In genomic region chr2:64128943-64129391, GRCh38 we compare ENCODE assay signal across 15 cellular contexts. TPM values are rescaled to one million over a fixed set of nuclear protein-coding genes. Genes with fewer than 3 reads are reported as not detected.
DNase-seq lines count a peak whose midpoint lies in the region; ATAC-seq, FAIRE-seq and TF ChIP-seq lines count a peak whose summit lies in the region.
"Had no signal": no experiment of that assay in that cellular context is flagged by ENCODE, and none has a peak within 500 bp of the region (broad histone marks: within the 10 kb centered on the region; RNA-seq: fewer than 3 reads in every experiment).

No MANE protein-coding gene starts in this region.

- peak; percentile 53 for FAIRE-seq in islet of Langerhans (lab: Jason Lieb, UNC)
- FAIRE-seq: endothelial cell of umbilical vein had no signal

- H3K27me3 ChIP-seq in CD4-positive, alpha-beta T cell (ENCODE audit: control insufficient read depth, insufficient read depth, low read length): no peaks in the 10 kb centered on the region
- H3K27me3 ChIP-seq: ovary, vagina had no signal

- peak overlapping the region; percentile 42 for H3K4me3 Mint-ChIP-seq in activated naive CD8-positive, alpha-beta T cell treated with anti-CD3 and anti-CD28 coated beads for 36 hours
- H3K4me3 Mint-ChIP-seq in CD4-positive, alpha-beta T cell: no peak overlapping the region

- H3K27ac Mint-ChIP-seq in activated naive CD8-positive, alpha-beta T cell treated with anti-CD3 and anti-CD28 coated beads for 36 hours: peak overlapping the region; percentile 85
- no peak overlapping the region for H3K27ac Mint-ChIP-seq in CD4-positive, alpha-beta T cell

- ATAC-seq in CD4-positive, alpha-beta T cell (ENCODE audit: poor library complexity): no peak
- no peak for ATAC-seq in GM19023 (IDR thresholded peaks at IDR 0.05; ENCODE audit: unreplicated experiment)

- H3K4me1 Mint-ChIP-seq in activated naive CD8-positive, alpha-beta T cell treated with anti-CD3 and anti-CD28 coated beads for 36 hours: peaks cover 68% of the 10 kb centered on the region
- H3K4me1 Mint-ChIP-seq in CD4-positive, alpha-beta T cell (ENCODE audit: low read depth): peaks cover 76% of the 10 kb centered on the region

- peaks cover 3% of the 10 kb centered on the region for H3K9me3 Mint-ChIP-seq in activated naive CD8-positive, alpha-beta T cell treated with anti-CD3 and anti-CD28 coated beads for 36 hours
- no peaks in the 10 kb centered on the region for H3K9me3 Mint-ChIP-seq in CD4-positive, alpha-beta T cell

- H3K27ac ChIP-seq in CD4-positive, alpha-beta T cell (ENCODE audit: low read depth, low read length): no peak overlapping the region
- H3K27ac ChIP-seq: HL-60, ovary, vagina had no signal

- DNase-seq in CD1c-positive myeloid dendritic cell (ENCODE audit: extremely low spot score) (peak; percentile 63), GM10248 (ENCODE audit: extremely low spot score) (peak; percentile 22), NCI-H187 treated with DMSO at 0.1 percent for 48 hours (lab: John Stamatoyannopoulos, UW) (no peak), NCI-H69 (lab: John Stamatoyannopoulos, UW) (no peak)
- no peak for DNase-seq in activated naive CD8-positive, alpha-beta T cell treated with anti-CD3 and anti-CD28 coated beads for 36 hours
- no peak for DNase-seq in CD4-positive, alpha-beta T cell
- DNase-seq: NCI-H1417 treated with DMSO at 0.1 percent for 48 hours; NCI-H226; ovary; stimulated activated naive CD4-positive, alpha-beta T cell treated with Interleukin-2 at 50 U/mL for 16 hours had no signal

- CTCF ChIA-PET in GM10248 (lab: Yijun Ruan, JAX): no interaction called here
- CTCF ChIA-PET in CD4-positive, alpha-beta T cell (lab: Charles Lee): no interaction called here

- intact Hi-C loops in CD4-positive, alpha-beta T cell (cut with DNase I, micrococcal nuclease): no loop called here

- no peaks in the 10 kb centered on the region for H3K9me3 ChIP-seq in CD4-positive, alpha-beta T cell (ENCODE audit: control insufficient read depth, low read length)
- H3K9me3 ChIP-seq: ovary, vagina had no signal

- peaks cover 33% of the 10 kb centered on the region for H3K36me3 Mint-ChIP-seq in activated naive CD8-positive, alpha-beta T cell treated with anti-CD3 and anti-CD28 coated beads for 36 hours
- H3K36me3 Mint-ChIP-seq in CD4-positive, alpha-beta T cell (ENCODE audit: low read depth): peaks cover 5% of the 10 kb centered on the region

- no peak for TF ChIP-seq CTCF in GM10248 (IDR thresholded peaks at IDR 0.05; ENCODE audit: control extremely low read depth, extremely low read depth, low read depth, missing control alignments)
- TF ChIP-seq CTCF in CD4-positive, alpha-beta T cell (IDR thresholded peaks at IDR 0.05): no peak

- POLR2A ChIA-PET in GM10248 (lab: Yijun Ruan, JAX): no interaction called here
- POLR2A ChIA-PET in CD4-positive, alpha-beta T cell (lab: Charles Lee): no interaction called here

- H3K27me3 Mint-ChIP-seq in activated naive CD8-positive, alpha-beta T cell treated with anti-CD3 and anti-CD28 coated beads for 36 hours: no peaks in the 10 kb centered on the region
- no peaks in the 10 kb centered on the region for H3K27me3 Mint-ChIP-seq in CD4-positive, alpha-beta T cell

RNA-seq across cellular contexts. Expression of gene PELI1, which starts 15.3 kb away (rescaled TPM):
- total RNA-seq in activated naive CD8-positive, alpha-beta T cell treated with anti-CD3 and anti-CD28 coated beads for 36 hours: 10 to 100 TPM; 35.8 to 39.1 TPM
- 100 to 1,000 TPM; 257 to 274 TPM for total RNA-seq in CD4-positive, alpha-beta T cell

Comparison
In these comparisons a context has a peak if more than half of its experiments do, and no peak if none do; other contexts are left out.
1. DNase-seq: peak in CD1c-positive myeloid dendritic cell (single experiment) and GM10248 (single experiment); none in activated naive CD8-positive, alpha-beta T cell treated with anti-CD3 and anti-CD28 coated beads for 36 hours (single experiment), CD4-positive, alpha-beta T cell (0 of 10), NCI-H187 treated with DMSO at 0.1 percent for 48 hours (single experiment) and NCI-H69 (single experiment).
2. RNA of gene PELI1, which starts 15.3 kb away (total RNA-seq): 257 to 274 TPM in CD4-positive, alpha-beta T cell; 35.8 to 39.1 TPM in activated naive CD8-positive, alpha-beta T cell treated with anti-CD3 and anti-CD28 coated beads for 36 hours; every median in the first group is over 4 times any median in the second.